In the genomic region with DNA sequence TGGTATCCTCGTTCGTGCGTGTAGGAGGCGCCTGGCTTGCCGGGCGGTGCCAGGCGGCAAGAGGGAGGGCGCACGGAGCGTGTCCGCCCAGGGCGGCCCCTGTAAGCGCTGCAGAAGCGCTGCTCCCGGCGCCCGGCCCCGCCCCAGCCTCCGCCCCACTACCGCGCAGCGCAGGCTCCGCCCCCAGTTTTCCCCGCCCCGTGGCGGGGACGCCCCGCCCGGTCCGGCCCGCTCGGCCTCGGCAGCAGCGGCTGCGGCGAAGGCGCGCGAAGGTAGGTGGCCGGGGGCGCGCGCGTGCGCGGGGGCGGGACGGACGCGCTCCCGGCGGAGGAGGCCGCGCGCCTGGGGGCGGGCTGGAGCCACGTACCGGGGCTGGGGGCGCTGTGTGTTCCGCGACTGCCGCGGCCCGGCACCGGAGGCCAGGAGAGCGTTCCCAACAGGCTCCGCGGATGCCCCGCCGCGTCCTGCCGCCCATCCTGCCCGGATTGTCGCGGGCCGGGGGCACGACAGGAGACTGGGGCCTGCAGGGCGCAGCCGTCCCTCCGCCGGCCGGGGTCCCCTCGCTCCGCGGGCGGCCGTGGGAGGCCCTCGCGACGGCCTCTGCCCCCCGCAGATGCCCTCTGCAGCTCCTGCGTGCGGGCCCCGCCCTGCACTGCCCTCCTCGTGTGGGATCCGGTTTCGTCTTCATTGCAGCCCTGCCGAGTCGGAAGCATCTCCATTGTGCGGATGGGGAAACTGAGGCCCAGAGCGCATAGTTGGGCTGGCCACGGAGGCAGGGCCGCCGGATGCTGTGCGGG, we compare ENCODE assay signal across 1 cellular context.
TF ChIP-seq lines count a peak whose summit lies in the region.

No MANE protein-coding gene starts in this region.

TF ChIP-seq in HepG2, 621 proteins besides CTCF, POLR2A, EP300 and RAD21 (continued from another document and continues in another):
- TF ChIP-seq, protein P1, sequence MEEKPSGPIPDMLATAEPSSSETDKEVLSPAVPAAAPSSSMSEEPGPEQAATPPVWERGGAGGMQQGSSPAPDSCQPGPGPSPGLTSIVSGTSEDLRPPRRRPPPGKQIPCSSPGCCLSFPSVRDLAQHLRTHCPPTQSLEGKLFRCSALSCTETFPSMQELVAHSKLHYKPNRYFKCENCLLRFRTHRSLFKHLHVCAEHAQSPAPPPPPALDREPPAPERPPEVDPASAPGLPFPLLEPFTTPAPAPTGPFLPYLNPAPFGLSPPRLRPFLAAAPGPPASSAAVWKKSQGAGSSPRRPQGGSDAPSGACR (CRISPR knock-in tag; IDR thresholded peaks at IDR 0.05): no peak
- TF ChIP-seq, protein P2, sequence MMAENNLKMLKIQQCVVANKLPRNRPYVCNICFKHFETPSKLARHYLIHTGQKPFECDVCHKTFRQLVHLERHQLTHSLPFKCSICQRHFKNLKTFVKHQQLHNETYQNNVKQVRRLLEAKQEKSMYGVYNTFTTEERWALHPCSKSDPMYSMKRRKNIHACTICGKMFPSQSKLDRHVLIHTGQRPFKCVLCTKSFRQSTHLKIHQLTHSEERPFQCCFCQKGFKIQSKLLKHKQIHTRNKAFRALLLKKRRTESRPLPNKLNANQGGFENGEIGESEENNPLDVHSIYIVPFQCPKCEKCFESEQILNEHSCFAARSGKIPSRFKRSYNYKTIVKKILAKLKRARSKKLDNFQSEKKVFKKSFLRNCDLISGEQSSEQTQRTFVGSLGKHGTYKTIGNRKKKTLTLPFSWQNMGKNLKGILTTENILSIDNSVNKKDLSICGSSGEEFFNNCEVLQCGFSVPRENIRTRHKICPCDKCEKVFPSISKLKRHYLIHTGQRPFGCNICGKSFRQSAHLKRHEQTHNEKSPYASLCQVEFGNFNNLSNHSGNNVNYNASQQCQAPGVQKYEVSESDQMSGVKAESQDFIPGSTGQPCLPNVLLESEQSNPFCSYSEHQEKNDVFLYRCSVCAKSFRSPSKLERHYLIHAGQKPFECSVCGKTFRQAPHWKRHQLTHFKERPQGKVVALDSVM (CRISPR knock-in tag; IDR thresholded peaks at IDR 0.05): peak; percentile 19; the same call in 1 of the 2 replicates
- TF ChIP-seq ISX (CRISPR knock-in tag; conservative IDR thresholded peaks at IDR 0.05) (no peak), HOXA3 (CRISPR knock-in tag; IDR thresholded peaks at IDR 0.05) (peak; percentile 23), ZNF335 (CRISPR knock-in tag; IDR thresholded peaks at IDR 0.05) (no peak), ZNF703 (CRISPR knock-in tag; IDR thresholded peaks at IDR 0.05; ENCODE audit: borderline replicate concordance) (no peak), FOXJ3 (CRISPR knock-in tag; IDR thresholded peaks at IDR 0.05; ENCODE audit: borderline replicate concordance) (no peak), ZNF607 (CRISPR knock-in tag; IDR thresholded peaks at IDR 0.05; ENCODE audit: borderline replicate concordance) (peak; percentile 33), ZBTB3 (CRISPR knock-in tag; IDR thresholded peaks at IDR 0.05; ENCODE audit: borderline replicate concordance, low read depth) (no peak), KLF6 (CRISPR knock-in tag; IDR thresholded peaks at IDR 0.05) (0 out of 2 replicates have a peak, but pooled peaks have one; percentile 50), NR1H2 (CRISPR knock-in tag; IDR thresholded peaks at IDR 0.05; ENCODE audit: borderline replicate concordance, low read depth) (no peak), KDM3A (CRISPR knock-in tag; IDR thresholded peaks at IDR 0.05; ENCODE audit: low read depth) (no peak), NFKB2 (CRISPR knock-in tag; IDR thresholded peaks at IDR 0.05; ENCODE audit: borderline replicate concordance) (no peak), MEF2D (CRISPR knock-in tag; IDR thresholded peaks at IDR 0.05) (no peak)
- TF ChIP-seq, protein P3, sequence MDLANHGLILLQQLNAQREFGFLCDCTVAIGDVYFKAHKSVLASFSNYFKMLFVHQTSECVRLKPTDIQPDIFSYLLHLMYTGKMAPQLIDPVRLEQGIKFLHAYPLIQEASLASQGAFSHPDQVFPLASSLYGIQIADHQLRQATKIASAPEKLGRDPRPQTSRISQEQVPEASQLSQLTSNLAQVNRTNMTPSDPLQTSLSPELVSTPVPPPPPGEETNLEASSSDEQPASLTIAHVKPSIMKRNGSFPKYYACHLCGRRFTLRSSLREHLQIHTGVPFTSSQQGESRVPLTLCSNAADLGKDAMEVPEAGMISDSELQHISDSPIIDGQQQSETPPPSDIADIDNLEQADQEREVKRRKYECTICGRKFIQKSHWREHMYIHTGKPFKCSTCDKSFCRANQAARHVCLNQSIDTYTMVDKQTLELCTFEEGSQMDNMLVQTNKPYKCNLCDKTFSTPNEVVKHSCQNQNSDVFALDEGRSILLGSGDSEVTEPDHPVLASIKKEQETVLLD (CRISPR knock-in tag; IDR thresholded peaks at IDR 0.05; ENCODE audit: low read depth): no peak
- TF ChIP-seq, protein P4, sequence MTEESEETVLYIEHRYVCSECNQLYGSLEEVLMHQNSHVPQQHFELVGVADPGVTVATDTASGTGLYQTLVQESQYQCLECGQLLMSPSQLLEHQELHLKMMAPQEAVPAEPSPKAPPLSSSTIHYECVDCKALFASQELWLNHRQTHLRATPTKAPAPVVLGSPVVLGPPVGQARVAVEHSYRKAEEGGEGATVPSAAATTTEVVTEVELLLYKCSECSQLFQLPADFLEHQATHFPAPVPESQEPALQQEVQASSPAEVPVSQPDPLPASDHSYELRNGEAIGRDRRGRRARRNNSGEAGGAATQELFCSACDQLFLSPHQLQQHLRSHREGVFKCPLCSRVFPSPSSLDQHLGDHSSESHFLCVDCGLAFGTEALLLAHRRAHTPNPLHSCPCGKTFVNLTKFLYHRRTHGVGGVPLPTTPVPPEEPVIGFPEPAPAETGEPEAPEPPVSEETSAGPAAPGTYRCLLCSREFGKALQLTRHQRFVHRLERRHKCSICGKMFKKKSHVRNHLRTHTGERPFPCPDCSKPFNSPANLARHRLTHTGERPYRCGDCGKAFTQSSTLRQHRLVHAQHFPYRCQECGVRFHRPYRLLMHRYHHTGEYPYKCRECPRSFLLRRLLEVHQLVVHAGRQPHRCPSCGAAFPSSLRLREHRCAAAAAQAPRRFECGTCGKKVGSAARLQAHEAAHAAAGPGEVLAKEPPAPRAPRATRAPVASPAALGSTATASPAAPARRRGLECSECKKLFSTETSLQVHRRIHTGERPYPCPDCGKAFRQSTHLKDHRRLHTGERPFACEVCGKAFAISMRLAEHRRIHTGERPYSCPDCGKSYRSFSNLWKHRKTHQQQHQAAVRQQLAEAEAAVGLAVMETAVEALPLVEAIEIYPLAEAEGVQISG (CRISPR knock-in tag; IDR thresholded peaks at IDR 0.05): peak; percentile 16; the same call in 1 of the 2 replicates
- TF ChIP-seq, protein P5, sequence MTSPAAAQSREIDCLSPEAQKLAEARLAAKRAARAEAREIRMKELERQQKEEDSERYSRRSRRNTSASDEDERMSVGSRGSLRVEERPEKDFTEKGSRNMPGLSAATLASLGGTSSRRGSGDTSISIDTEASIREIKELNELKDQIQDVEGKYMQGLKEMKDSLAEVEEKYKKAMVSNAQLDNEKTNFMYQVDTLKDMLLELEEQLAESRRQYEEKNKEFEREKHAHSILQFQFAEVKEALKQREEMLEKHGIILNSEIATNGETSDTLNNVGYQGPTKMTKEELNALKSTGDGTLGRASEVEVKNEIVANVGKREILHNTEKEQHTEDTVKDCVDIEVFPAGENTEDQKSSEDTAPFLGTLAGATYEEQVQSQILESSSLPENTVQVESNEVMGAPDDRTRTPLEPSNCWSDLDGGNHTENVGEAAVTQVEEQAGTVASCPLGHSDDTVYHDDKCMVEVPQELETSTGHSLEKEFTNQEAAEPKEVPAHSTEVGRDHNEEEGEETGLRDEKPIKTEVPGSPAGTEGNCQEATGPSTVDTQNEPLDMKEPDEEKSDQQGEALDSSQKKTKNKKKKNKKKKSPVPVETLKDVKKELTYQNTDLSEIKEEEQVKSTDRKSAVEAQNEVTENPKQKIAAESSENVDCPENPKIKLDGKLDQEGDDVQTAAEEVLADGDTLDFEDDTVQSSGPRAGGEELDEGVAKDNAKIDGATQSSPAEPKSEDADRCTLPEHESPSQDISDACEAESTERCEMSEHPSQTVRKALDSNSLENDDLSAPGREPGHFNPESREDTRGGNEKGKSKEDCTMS (CRISPR knock-in tag; conservative IDR thresholded peaks at IDR 0.05): no peak
- TF ChIP-seq, protein P6, sequence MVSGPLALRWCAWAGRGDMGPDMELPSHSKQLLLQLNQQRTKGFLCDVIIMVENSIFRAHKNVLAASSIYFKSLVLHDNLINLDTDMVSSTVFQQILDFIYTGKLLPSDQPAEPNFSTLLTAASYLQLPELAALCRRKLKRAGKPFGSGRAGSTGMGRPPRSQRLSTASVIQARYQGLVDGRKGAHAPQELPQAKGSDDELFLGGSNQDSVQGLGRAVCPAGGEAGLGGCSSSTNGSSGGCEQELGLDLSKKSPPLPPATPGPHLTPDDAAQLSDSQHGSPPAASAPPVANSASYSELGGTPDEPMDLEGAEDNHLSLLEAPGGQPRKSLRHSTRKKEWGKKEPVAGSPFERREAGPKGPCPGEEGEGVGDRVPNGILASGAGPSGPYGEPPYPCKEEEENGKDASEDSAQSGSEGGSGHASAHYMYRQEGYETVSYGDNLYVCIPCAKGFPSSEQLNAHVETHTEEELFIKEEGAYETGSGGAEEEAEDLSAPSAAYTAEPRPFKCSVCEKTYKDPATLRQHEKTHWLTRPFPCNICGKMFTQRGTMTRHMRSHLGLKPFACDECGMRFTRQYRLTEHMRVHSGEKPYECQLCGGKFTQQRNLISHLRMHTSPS (CRISPR knock-in tag; IDR thresholded peaks at IDR 0.05; ENCODE audit: low read depth): peak; percentile 73
- TF ChIP-seq, protein P7, sequence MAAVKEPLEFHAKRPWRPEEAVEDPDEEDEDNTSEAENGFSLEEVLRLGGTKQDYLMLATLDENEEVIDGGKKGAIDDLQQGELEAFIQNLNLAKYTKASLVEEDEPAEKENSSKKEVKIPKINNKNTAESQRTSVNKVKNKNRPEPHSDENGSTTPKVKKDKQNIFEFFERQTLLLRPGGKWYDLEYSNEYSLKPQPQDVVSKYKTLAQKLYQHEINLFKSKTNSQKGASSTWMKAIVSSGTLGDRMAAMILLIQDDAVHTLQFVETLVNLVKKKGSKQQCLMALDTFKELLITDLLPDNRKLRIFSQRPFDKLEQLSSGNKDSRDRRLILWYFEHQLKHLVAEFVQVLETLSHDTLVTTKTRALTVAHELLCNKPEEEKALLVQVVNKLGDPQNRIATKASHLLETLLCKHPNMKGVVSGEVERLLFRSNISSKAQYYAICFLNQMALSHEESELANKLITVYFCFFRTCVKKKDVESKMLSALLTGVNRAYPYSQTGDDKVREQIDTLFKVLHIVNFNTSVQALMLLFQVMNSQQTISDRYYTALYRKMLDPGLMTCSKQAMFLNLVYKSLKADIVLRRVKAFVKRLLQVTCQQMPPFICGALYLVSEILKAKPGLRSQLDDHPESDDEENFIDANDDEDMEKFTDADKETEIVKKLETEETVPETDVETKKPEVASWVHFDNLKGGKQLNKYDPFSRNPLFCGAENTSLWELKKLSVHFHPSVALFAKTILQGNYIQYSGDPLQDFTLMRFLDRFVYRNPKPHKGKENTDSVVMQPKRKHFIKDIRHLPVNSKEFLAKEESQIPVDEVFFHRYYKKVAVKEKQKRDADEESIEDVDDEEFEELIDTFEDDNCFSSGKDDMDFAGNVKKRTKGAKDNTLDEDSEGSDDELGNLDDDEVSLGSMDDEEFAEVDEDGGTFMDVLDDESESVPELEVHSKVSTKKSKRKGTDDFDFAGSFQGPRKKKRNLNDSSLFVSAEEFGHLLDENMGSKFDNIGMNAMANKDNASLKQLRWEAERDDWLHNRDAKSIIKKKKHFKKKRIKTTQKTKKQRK (IDR thresholded peaks at IDR 0.05; ENCODE audit: low read length): no peak
- TF ChIP-seq, protein P8, sequence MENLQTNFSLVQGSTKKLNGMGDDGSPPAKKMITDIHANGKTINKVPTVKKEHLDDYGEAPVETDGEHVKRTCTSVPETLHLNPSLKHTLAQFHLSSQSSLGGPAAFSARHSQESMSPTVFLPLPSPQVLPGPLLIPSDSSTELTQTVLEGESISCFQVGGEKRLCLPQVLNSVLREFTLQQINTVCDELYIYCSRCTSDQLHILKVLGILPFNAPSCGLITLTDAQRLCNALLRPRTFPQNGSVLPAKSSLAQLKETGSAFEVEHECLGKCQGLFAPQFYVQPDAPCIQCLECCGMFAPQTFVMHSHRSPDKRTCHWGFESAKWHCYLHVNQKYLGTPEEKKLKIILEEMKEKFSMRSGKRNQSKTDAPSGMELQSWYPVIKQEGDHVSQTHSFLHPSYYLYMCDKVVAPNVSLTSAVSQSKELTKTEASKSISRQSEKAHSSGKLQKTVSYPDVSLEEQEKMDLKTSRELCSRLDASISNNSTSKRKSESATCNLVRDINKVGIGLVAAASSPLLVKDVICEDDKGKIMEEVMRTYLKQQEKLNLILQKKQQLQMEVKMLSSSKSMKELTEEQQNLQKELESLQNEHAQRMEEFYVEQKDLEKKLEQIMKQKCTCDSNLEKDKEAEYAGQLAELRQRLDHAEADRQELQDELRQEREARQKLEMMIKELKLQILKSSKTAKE (CRISPR knock-in tag; IDR thresholded peaks at IDR 0.05; ENCODE audit: borderline replicate concordance): no peak
- TF ChIP-seq, protein P9, sequence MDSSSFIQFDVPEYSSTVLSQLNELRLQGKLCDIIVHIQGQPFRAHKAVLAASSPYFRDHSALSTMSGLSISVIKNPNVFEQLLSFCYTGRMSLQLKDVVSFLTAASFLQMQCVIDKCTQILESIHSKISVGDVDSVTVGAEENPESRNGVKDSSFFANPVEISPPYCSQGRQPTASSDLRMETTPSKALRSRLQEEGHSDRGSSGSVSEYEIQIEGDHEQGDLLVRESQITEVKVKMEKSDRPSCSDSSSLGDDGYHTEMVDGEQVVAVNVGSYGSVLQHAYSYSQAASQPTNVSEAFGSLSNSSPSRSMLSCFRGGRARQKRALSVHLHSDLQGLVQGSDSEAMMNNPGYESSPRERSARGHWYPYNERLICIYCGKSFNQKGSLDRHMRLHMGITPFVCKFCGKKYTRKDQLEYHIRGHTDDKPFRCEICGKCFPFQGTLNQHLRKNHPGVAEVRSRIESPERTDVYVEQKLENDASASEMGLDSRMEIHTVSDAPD (CRISPR knock-in tag; IDR thresholded peaks at IDR 0.05): peak; percentile 70; the same call in 1 of the 2 replicates
